32 cellular contexts compared by ENCODE assay signal in genomic region chr7:47744883-47745282, GRCh38.
"Had no signal": no experiment of that assay in that cellular context is flagged by ENCODE, and none has a peak within 500 bp of the region (broad histone marks: within the 10 kb centered on the region; RNA-seq: fewer than 3 reads in every experiment).

No MANE protein-coding gene starts in this region.

- H3K9me3 Mint-ChIP-seq: activated CD8-positive, alpha-beta T cell treated with anti-CD3 and anti-CD28 coated beads for 36 hours; activated naive CD8-positive, alpha-beta T cell treated with anti-CD3 and anti-CD28 coated beads for 36 hours; activated T-cell treated with anti-CD3 and anti-CD28 coated beads, Interleukin-2, amount 50 U/mL, for 72 hours had no signal

- H3K4me1 Mint-ChIP-seq: activated naive CD8-positive, alpha-beta T cell treated with anti-CD3 and anti-CD28 coated beads for 36 hours; activated T-helper 17 cell treated with anti-CD3 and anti-CD28 coated beads, Interleukin-2, amount 50 U/mL, for 72 hours had no signal

- H3K27me3 ChIP-seq: brain microvascular endothelial cell had no signal

- H3K36me3 Mint-ChIP-seq: activated naive CD8-positive, alpha-beta T cell treated with anti-CD3 and anti-CD28 coated beads for 36 hours had no signal

- H3K27ac ChIP-seq: RWPE1, WERI-Rb-1 had no signal

- ATAC-seq: activated CD8-positive, alpha-beta T cell treated with anti-CD3 and anti-CD28 coated beads for 36 hours; activated T-cell treated with anti-CD3 and anti-CD28 coated beads, Interleukin-2, amount 50 U/mL, for 72 hours; activated T-helper 17 cell treated with anti-CD3 and anti-CD28 coated beads, Interleukin-2, amount 50 U/mL, for 72 hours; Right ventricle myocardium inferior had no signal

- H3K4me3 Mint-ChIP-seq: activated CD8-positive, alpha-beta T cell treated with anti-CD3 and anti-CD28 coated beads for 36 hours; activated naive CD8-positive, alpha-beta T cell treated with anti-CD3 and anti-CD28 coated beads for 36 hours; activated T-cell treated with anti-CD3 and anti-CD28 coated beads, Interleukin-2, amount 50 U/mL, for 72 hours; activated T-helper 17 cell treated with anti-CD3 and anti-CD28 coated beads, Interleukin-2, amount 50 U/mL, for 72 hours had no signal

- DNase-seq: activated CD4-positive, alpha-beta T cell treated with anti-CD3 and anti-CD28 coated beads for 1 hour; activated CD4-positive, alpha-beta T cell treated with anti-CD3 and anti-CD28 coated beads for 48 hours; activated CD4-positive, CD25-positive, alpha-beta regulatory T cell; activated CD8-positive, alpha-beta T cell treated with anti-CD3 and anti-CD28 coated beads for 36 hours; activated effector memory CD4-positive, alpha-beta T cell treated with anti-CD3 and anti-CD28 coated beads, Interleukin-2, amount 50 U/mL, for 16 hours; activated naive CD4-positive, alpha-beta T cell; activated naive CD4-positive, alpha-beta T cell treated with anti-CD3 and anti-CD28 coated beads, Interleukin-2, amount 50 U/mL, for 16 hours; activated naive CD8-positive, alpha-beta T cell treated with anti-CD3 and anti-CD28 coated beads for 36 hours; activated T-cell treated with anti-CD3 and anti-CD28 coated beads, Interleukin-2, amount 50 U/mL, for 1 hour; activated T-cell treated with anti-CD3 and anti-CD28 coated beads, Interleukin-2, amount 50 U/mL, for 72 hours; amniotic stem cell; brain microvascular endothelial cell; Karpas-422; KBM-7; NCI-H1105; NCI-H1417 treated with DMSO at 0.1 percent for 48 hours; NCI-H187 treated with DMSO at 0.1 percent for 48 hours; NCI-H510A; NCI-H526; NCI-H748 treated with DMSO at 0.1 percent for 48 hours; NK-92 treated with Interleukin-12 subunit alpha and Interleukin-12 subunit beta, amount 100 ng/mL, for 24 hours; PC-3; SIG-M5; SW 1271; T-helper 1 cell; T-helper 2 cell; T-helper 9 cell; WERI-Rb-1 had no signal

- H3K27me3 Mint-ChIP-seq: IgD-negative memory B cell had no signal

- H3K36me3 ChIP-seq: brain microvascular endothelial cell, WERI-Rb-1 had no signal

- H3K27ac Mint-ChIP-seq: activated CD8-positive, alpha-beta T cell treated with anti-CD3 and anti-CD28 coated beads for 36 hours; activated naive CD8-positive, alpha-beta T cell treated with anti-CD3 and anti-CD28 coated beads for 36 hours; activated T-cell treated with anti-CD3 and anti-CD28 coated beads, Interleukin-2, amount 50 U/mL, for 72 hours; activated T-helper 17 cell treated with anti-CD3 and anti-CD28 coated beads, Interleukin-2, amount 50 U/mL, for 72 hours; IgD-negative memory B cell had no signal
